ENCODE assay signal across 16 cellular contexts in genomic region chr5:136162001-136162400, GRCh38. TPM values are rescaled to one million over a fixed set of nuclear protein-coding genes. Genes with fewer than 3 reads are reported as not detected.
A peak's percentile ranks its signal among the peaks of the same experiment; 100 is the strongest.
DNase-seq lines count a peak whose midpoint lies in the region; ATAC-seq and TF ChIP-seq lines count a peak whose summit lies in the region.
"Had no signal": no experiment of that assay in that cellular context is flagged by ENCODE, and none has a peak within 500 bp of the region (broad histone marks: within the 10 kb centered on the region; RNA-seq: fewer than 3 reads in every experiment).

No MANE protein-coding gene starts in this region.

- H3K27me3 ChIP-seq in layer of hippocampus (ENCODE audit: control insufficient read depth, insufficient read depth, low read length) (no peaks in the 10 kb centered on the region), trophoblast cell (ENCODE audit: insufficient read depth, low read length) (no peaks in the 10 kb centered on the region)
- H3K27me3 ChIP-seq: BE2C had no signal

- CTCF ChIA-PET in OCI-LY7 (lab: Charles Lee; ENCODE audit: unreplicated experiment), result no interaction called here

- no peak for TF ChIP-seq CTCF in OCI-LY7 (conservative IDR thresholded peaks at IDR 0.05; ENCODE audit: low read length)

- H3K9me2 ChIP-seq in OCI-LY7 (ENCODE audit: insufficient read depth, low read length), result no peaks in the 10 kb centered on the region

- peak overlapping the region; percentile 60 for H3K4me3 ChIP-seq in OCI-LY7 (ENCODE audit: low read depth, low read length, poor library complexity, severe bottlenecking)
- no peak overlapping the region for H3K4me3 ChIP-seq in trophoblast cell (ENCODE audit: low read depth, low read length)

- no peak overlapping the region for H4K8ac ChIP-seq in trophoblast cell (ENCODE audit: low read depth, low read length)

- H3K79me1 ChIP-seq in trophoblast cell (ENCODE audit: low read length), result no peaks in the 10 kb centered on the region

- DNase-seq in OCI-LY7 (ENCODE audit: low spot score), result no peak
- DNase-seq in substantia nigra (lab: John Stamatoyannopoulos, UW), result peak in 7 of 49 donors; percentile 2 to 26 (median 6)
- no peak for DNase-seq in activated CD4-positive, alpha-beta T cell treated with anti-CD3 and anti-CD28 coated beads for 1 hour
- DNase-seq in trophoblast cell, result no peak
- no peak for DNase-seq in stimulated activated naive CD8-positive, alpha-beta T cell treated with anti-CD3 and anti-CD28 coated beads, Interleukin-15, Interleukin-2, amounts not matched to agents 100 U/mL and 50 U/mL, for 24 hours
- DNase-seq: ACHN; BE2C; CD8-positive, alpha-beta T cell; H9; Kasumi-1; NCI-H1417; NCI-H2029 treated with DMSO at 0.1 percent for 48 hours; NCI-H510A treated with DMSO at 0.1 percent for 48 hours had no signal

- H2BK120ac ChIP-seq in trophoblast cell (ENCODE audit: insufficient read depth, low read length, poor library complexity), result no peak overlapping the region

- no peak overlapping the region for H3K9ac ChIP-seq in trophoblast cell (ENCODE audit: low read length)

- no peak overlapping the region for H3K4ac ChIP-seq in trophoblast cell (ENCODE audit: low read depth, low read length)

- intact Hi-C loops in OCI-LY7 (cut with micrococcal nuclease; ENCODE audit: unreplicated experiment), result loop anchor here (1.0 to 10.0 kb wide), 3 partner anchors 29 to 1593 kb away; partner anchors contain the start of gene HNRNPA0

- H3K4me1 ChIP-seq in OCI-LY7 (ENCODE audit: insufficient read depth, low read length, poor library complexity, severe bottlenecking) (peaks cover 87% of the 10 kb centered on the region), trophoblast cell (ENCODE audit: control insufficient read depth in 1 of 2, insufficient read depth in 2 of 2, low read length in 2 of 2) (no peaks in the 10 kb centered on the region)
- H3K4me1 ChIP-seq: BE2C had no signal

- no peak overlapping the region for H3K18ac ChIP-seq in trophoblast cell (ENCODE audit: low read length)

- no peak overlapping the region for H2BK5ac ChIP-seq in trophoblast cell (ENCODE audit: low read depth, low read length, poor library complexity)

- H4K91ac ChIP-seq in trophoblast cell (ENCODE audit: low read depth, low read length), result no peak overlapping the region

- no TSS peak for BruUV-seq in OCI-LY7 (replicated peaks; lab: Mats Ljungman, UMichigan)

- POLR2A ChIA-PET in OCI-LY7 (lab: Charles Lee), result interaction anchor here (1.5 to 5.3 kb wide), 4 partner anchors 9 to 29 kb away, joined by 7 to 53 read pairs (median 10); partner anchors contain the start of gene SMAD5

- peaks cover 71% of the 10 kb centered on the region for H3K36me3 ChIP-seq in OCI-LY7 (ENCODE audit: insufficient read depth, low read length)
- H3K36me3 ChIP-seq in trophoblast cell (ENCODE audit: control insufficient read depth in 1 of 2, insufficient read depth in 2 of 2, low read length in 2 of 2), result peaks cover 6 to 12% of the 10 kb centered on the region in 2 experiments

- H3K79me2 ChIP-seq in OCI-LY7 (ENCODE audit: insufficient read depth, low read depth, low read length) (peaks cover 91% of the 10 kb centered on the region), trophoblast cell (ENCODE audit: control insufficient read depth, insufficient read depth, low read length, poor library complexity) (no peaks in the 10 kb centered on the region)

- H3K27ac ChIP-seq in OCI-LY7 (ENCODE audit: low read depth, low read length, poor library complexity, severe bottlenecking) (peak overlapping the region; percentile 99), cingulate gyrus (ENCODE audit: low read depth, low read length) (peak overlapping the region; percentile 51), layer of hippocampus (ENCODE audit: low read depth, low read length) (peak overlapping the region; percentile 35), substantia nigra (ENCODE audit: low read depth, low read length, poor library complexity, severe bottlenecking) (peak overlapping the region; percentile 51), trophoblast cell (ENCODE audit: low read depth, low read length) (no peak overlapping the region)

- no peak overlapping the region for H3K14ac ChIP-seq in trophoblast cell (ENCODE audit: low read length)

- no peak overlapping the region for H4K12ac ChIP-seq in trophoblast cell (ENCODE audit: low read depth, low read length)

- H4K20me1 ChIP-seq in OCI-LY7 (ENCODE audit: insufficient read depth, low read length), result no peaks in the 10 kb centered on the region

- H3K23ac ChIP-seq in trophoblast cell (ENCODE audit: low read length), result no peak overlapping the region

- no peak for ATAC-seq in GM19328 (IDR thresholded peaks at IDR 0.05; ENCODE audit: unreplicated experiment)
- ATAC-seq in stimulated activated naive CD8-positive, alpha-beta T cell treated with anti-CD3 and anti-CD28 coated beads, Interleukin-15, Interleukin-2, amounts not matched to agents 100 U/mL and 50 U/mL, for 24 hours, result no peak
- ATAC-seq: CD8-positive, alpha-beta T cell had no signal

- H3K9me3 ChIP-seq in OCI-LY7 (ENCODE audit: low read length), result 0 out of 2 replicates have a peak, but pooled peaks cover 3% of the 10 kb centered on the region
- no peaks in the 10 kb centered on the region for H3K9me3 ChIP-seq in trophoblast cell (ENCODE audit: insufficient read depth, low read depth, low read length)
- H3K9me3 ChIP-seq: BE2C had no signal

- peak overlapping the region; percentile 86 for H3K4me2 ChIP-seq in OCI-LY7 (ENCODE audit: low read length)
- no peak overlapping the region for H3K4me2 ChIP-seq in trophoblast cell (ENCODE audit: low read length)

- WGBS in trophoblast cell (ENCODE audit: extremely low coverage, insufficient coverage, insufficient read length), result no CpG with 5 or more reads among the region's 4 CpGs

- no peak overlapping the region for H2BK12ac ChIP-seq in trophoblast cell (ENCODE audit: low read length)

- no peak overlapping the region for H2AK5ac ChIP-seq in trophoblast cell (ENCODE audit: low read length)

- H2AFZ ChIP-seq in OCI-LY7 (ENCODE audit: low read length) (no peak overlapping the region), trophoblast cell (ENCODE audit: insufficient read depth, low read length, poor library complexity) (no peak overlapping the region)

RNA-seq across cellular contexts. Expression of gene SMAD5, which starts 29.4 kb away (rescaled TPM):
- total RNA-seq in OCI-LY7 (2014; rRNA removed; shearing (Covaris generic)), result 32.9 and 62.0 TPM in 2 replicates
- total RNA-seq in OCI-LY7 (2022), result 90.6 and 94.5 TPM in 2 replicates
- 16.4 and 16.7 TPM in 2 replicates for polyA plus RNA-seq in trophoblast cell (2013)

RNA-seq across cellular contexts. Expression of gene SMIM32, which starts 31.0 kb away (rescaled TPM):
- total RNA-seq in OCI-LY7 (2014; rRNA removed; shearing (Covaris generic)), result not detected in 2 replicates
- not detected in 2 replicates for total RNA-seq in OCI-LY7 (2022)
- 2.0 and 2.4 TPM in 2 replicates for polyA plus RNA-seq in trophoblast cell (2013)
- total RNA-seq: CD8-positive, alpha-beta T cell; H9 had no signal
